Comparison of ENCODE assay signal across 9 cellular contexts in the genomic region with DNA sequence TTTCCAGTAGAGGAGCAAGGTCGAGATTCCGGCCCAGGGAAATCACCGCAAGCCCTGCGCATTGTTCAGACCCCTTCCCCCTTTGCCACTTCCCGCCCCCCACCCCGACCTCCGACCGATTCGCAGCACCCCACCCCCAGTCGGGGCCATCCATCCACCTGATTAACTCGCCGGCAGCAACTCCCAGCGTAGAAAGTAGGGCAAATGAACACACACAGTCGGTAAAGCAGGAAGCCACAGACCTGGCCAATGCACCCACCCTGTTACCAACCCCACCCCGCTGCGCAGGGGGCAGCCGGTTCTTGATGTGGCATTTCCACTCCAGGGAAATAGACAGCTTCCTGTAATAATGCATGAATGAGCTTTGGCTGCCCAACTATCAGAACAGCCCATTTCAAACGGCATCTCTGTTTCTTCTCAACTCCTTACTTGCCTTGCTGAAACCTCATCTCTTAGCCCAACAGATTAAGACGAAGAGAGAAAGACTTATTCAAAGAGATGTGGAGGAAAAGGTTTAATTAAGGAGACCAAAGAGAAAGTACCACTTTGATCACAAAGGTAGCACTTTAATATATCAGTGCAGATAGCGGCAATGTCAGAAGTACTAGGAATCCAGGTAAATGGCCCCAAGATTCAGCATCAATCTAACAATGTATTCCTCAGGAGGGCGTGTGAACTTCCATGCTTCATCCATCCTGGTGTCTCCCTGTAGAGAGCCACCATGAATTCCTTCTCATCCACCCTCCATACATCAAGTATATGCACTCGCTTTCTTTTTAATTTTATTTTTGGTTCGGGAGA. TPM values are rescaled to one million over a fixed set of nuclear protein-coding genes. Genes with fewer than 3 reads are reported as not detected.
DNase-seq lines count a peak whose midpoint lies in the region; ATAC-seq, FAIRE-seq and TF ChIP-seq lines count a peak whose summit lies in the region.
"Had no signal": no experiment of that assay in that cellular context is flagged by ENCODE, and none has a peak within 500 bp of the region (broad histone marks: within the 10 kb centered on the region; RNA-seq: fewer than 3 reads in every experiment).

No MANE protein-coding gene starts in this region.

- intact Hi-C loops in activated B cell treated with CpG ODN at 0.5 μM for 24 hours (cut with micrococcal nuclease) (no loop called here), colonic mucosa (cut with DNase I) (no loop called here), tibial artery (cut with DNase I; ENCODE audit: low total_unique reads) (loop anchor here (10.0 kb wide), 1 partner anchor 113 kb away; no protein-coding TSS in a partner anchor)

- H3K36me3 Mint-ChIP-seq in activated B cell treated with CpG ODN at 0.5 μM for 24 hours (ENCODE audit: low read depth), result peaks cover 2% of the 10 kb centered on the region

- CTCF ChIA-PET in activated B cell treated with CpG ODN at 0.5 μM for 24 hours (lab: Charles Lee), result no interaction called here

- H3K9ac ChIP-seq in colonic mucosa (ENCODE audit: low read depth in 2 of 2, low read length in 2 of 2) (peak overlapping the region in 1 of 2 donors; percentile 82), muscle layer of colon (ENCODE audit: low read length) (peak overlapping the region; percentile 4)

- H3K9me3 Mint-ChIP-seq in activated B cell treated with CpG ODN at 0.5 μM for 24 hours, result no peaks in the 10 kb centered on the region

- H3K27me3 ChIP-seq in colonic mucosa (no peaks in the 10 kb centered on the region), muscle layer of colon (ENCODE audit: control insufficient read depth in 1 of 2, insufficient read depth in 2 of 2, low read length in 2 of 2) (no peaks in the 10 kb centered on the region), tibial artery (no peaks in the 10 kb centered on the region)

- peaks cover 39% of the 10 kb centered on the region for H3K4me1 Mint-ChIP-seq in activated B cell treated with CpG ODN at 0.5 μM for 24 hours

- no peaks in the 10 kb centered on the region for H3K9me3 ChIP-seq in colonic mucosa
- H3K9me3 ChIP-seq in muscle layer of colon (ENCODE audit: low read length), result no peaks in the 10 kb centered on the region
- H3K9me3 ChIP-seq in tibial artery, result no peaks in the 10 kb centered on the region

- H3K27ac Mint-ChIP-seq in activated B cell treated with CpG ODN at 0.5 μM for 24 hours, result peak overlapping the region; percentile 19

- H3K4me3 ChIP-seq in GM12864 (ENCODE audit: low read depth, low read length) (peak overlapping the region; percentile 90), colonic mucosa (peak overlapping the region; percentile 78), muscle layer of colon (ENCODE audit: low read depth in 1 of 2, low read length in 2 of 2) (peak overlapping the region; percentile 72 to 89), tibial artery (peak overlapping the region; percentile 83 to 92)

- H3K27ac ChIP-seq in colonic mucosa, result peak overlapping the region; percentile 85
- peak overlapping the region; percentile 79 for H3K27ac ChIP-seq in muscle layer of colon (ENCODE audit: low read depth, low read length)
- peak overlapping the region; percentile 32 to 77 for H3K27ac ChIP-seq in tibial artery
- H3K27ac ChIP-seq: HL-60 had no signal

- no peak for ATAC-seq in activated B cell treated with CpG ODN at 0.5 μM for 24 hours (ENCODE audit: low read depth)

- no peaks in the 10 kb centered on the region for H3K36me3 ChIP-seq in colonic mucosa
- H3K36me3 ChIP-seq in muscle layer of colon (ENCODE audit: insufficient read depth, low read length), result no peaks in the 10 kb centered on the region
- no peaks in the 10 kb centered on the region for H3K36me3 ChIP-seq in tibial artery

- TF ChIP-seq POLR2A in GM12891 (IDR thresholded peaks at IDR 0.05; ENCODE audit: low read depth, low read length), result no peak

- POLR2A ChIA-PET in activated B cell treated with CpG ODN at 0.5 μM for 24 hours (lab: Charles Lee), result no interaction called here

- peak overlapping the region; percentile 93 for H3K4me3 Mint-ChIP-seq in activated B cell treated with CpG ODN at 0.5 μM for 24 hours

- H3K4me1 ChIP-seq in colonic mucosa (no peaks in the 10 kb centered on the region), muscle layer of colon (ENCODE audit: insufficient read depth, low read length) (peaks cover 19% of the 10 kb centered on the region), tibial artery (peaks cover 0 to 25% (median 8%) of the 10 kb centered on the region in 4 donors)

- DNase-seq in GM12864 (ENCODE audit: low read depth) (no peak), activated B cell treated with CpG ODN at 0.5 μM for 24 hours (no peak), colonic mucosa (peak; percentile 75), tibial artery (no peak), GM12891 (ENCODE audit: insufficient read length, low spot score) (no peak), NCI-H2107 treated with DMSO at 0.1 percent for 48 hours (lab: John Stamatoyannopoulos, UW; ENCODE audit: unreplicated experiment) (no peak), UCSD-AML1 (lab: John Stamatoyannopoulos, UW; ENCODE audit: unreplicated experiment) (no peak)

- H3K27me3 Mint-ChIP-seq in activated B cell treated with CpG ODN at 0.5 μM for 24 hours, result peaks cover 6% of the 10 kb centered on the region

- TF ChIP-seq CTCF in GM12864 (IDR thresholded peaks at IDR 0.05; ENCODE audit: low read depth, low read length, missing control alignments) (no peak), activated B cell treated with CpG ODN at 0.5 μM for 24 hours (IDR thresholded peaks at IDR 0.05) (no peak), colonic mucosa (IDR thresholded peaks at IDR 0.05) (no peak), tibial artery (IDR thresholded peaks at IDR 0.05) (no peak)

- FAIRE-seq in GM12891 (lab: Jason Lieb, UNC), result no peak

TF ChIP-seq in GM12891, 5 proteins besides CTCF, POLR2A, EP300 and RAD21:
- TF ChIP-seq PAX5 (IDR thresholded peaks at IDR 0.05; ENCODE audit: insufficient read depth, low read length, severe bottlenecking), result no peak
- no peak for TF ChIP-seq SPI1 (IDR thresholded peaks at IDR 0.05; ENCODE audit: low read depth, low read length)
- no peak for TF ChIP-seq POLR2AphosphoS5 (IDR thresholded peaks at IDR 0.05; ENCODE audit: low read depth, low read length)
- no peak for TF ChIP-seq TAF1 (IDR thresholded peaks at IDR 0.05; ENCODE audit: low read depth, low read length)
- no peak for TF ChIP-seq POU2F2 (IDR thresholded peaks at IDR 0.05; ENCODE audit: low read depth, low read length)

RNA-seq across cellular contexts. Expression of a gene that starts 1.9 kb away (rescaled TPM):
- 2.0 and 2.5 TPM in 2 replicates for total RNA-seq in activated B cell treated with CpG ODN at 0.5 μM for 24 hours
- 10 to 100 TPM; 19.9 to 30.9 TPM for total RNA-seq in colonic mucosa
- 2.6 TPM for polyA plus RNA-seq in GM12891 (2012; ENCODE audit: low read depth, missing spikeins)
